ENCODE assay signal across 30 cellular contexts in the genomic region with DNA sequence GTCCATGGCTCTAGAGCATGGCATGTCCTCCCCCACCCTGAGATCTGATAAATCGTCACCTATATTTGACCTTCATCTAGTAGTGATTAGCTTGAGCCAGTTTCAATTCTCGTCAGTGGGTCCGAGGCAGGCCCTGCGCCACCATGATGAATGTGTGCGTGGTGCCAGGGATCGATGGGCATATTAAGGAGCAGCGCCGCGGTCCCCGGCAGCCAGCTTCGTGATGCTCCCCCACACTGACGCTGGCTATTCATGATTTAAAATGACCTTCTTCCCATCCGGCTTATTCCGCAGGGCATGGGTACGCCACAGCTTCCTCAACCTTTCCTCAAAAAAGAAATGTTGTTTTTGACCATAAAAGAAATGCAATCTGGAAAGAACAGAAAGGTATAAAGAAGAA.
"Had no signal": no experiment of that assay in that cellular context is flagged by ENCODE, and none has a peak within 500 bp of the region (broad histone marks: within the 10 kb centered on the region; RNA-seq: fewer than 3 reads in every experiment).

No MANE protein-coding gene starts in this region.

- H3K36me3 Mint-ChIP-seq: activated CD4-positive, alpha-beta memory T cell treated with anti-CD3 and anti-CD28 coated beads for 36 hours; activated naive CD4-positive, alpha-beta T cell treated with anti-CD3 and anti-CD28 coated beads, Interleukin-2, amount 10 ng/mL, durations not matched to agents 7 days and 5 days; activated naive CD8-positive, alpha-beta T cell treated with anti-CD3 and anti-CD28 coated beads, Interleukin-2, amount 10 ng/mL, durations not matched to agents 7 days and 5 days; natural killer cell treated with Interleukin-12 subunit alpha and Interleukin-12 subunit beta and Interleukin-15 and Interleukin-18, amount 100 ng/mL, for 72 hours had no signal

- H3K4me3 Mint-ChIP-seq: activated CD4-positive, alpha-beta memory T cell treated with anti-CD3 and anti-CD28 coated beads for 36 hours; activated CD4-positive, alpha-beta T cell treated with anti-CD3 and anti-CD28 coated beads, Interleukin-2, amount 10 ng/mL, durations not matched to agents 24 days and 14 days; activated naive CD4-positive, alpha-beta T cell treated with anti-CD3 and anti-CD28 coated beads, Interleukin-2, amount 10 ng/mL, durations not matched to agents 7 days and 5 days; activated naive CD8-positive, alpha-beta T cell treated with anti-CD3 and anti-CD28 coated beads, Interleukin-2, amount 10 ng/mL, durations not matched to agents 7 days and 5 days; activated T-cell treated with anti-CD3 and anti-CD28 coated beads, Interleukin-2, amount 50 U/mL, for 24 hours; effector memory CD8-positive, alpha-beta T cell; natural killer cell treated with Interleukin-12 subunit alpha and Interleukin-12 subunit beta and Interleukin-15 and Interleukin-18, amount 100 ng/mL, for 72 hours; T-helper 1 cell treated with Interleukin-12 subunit alpha and Interleukin-12 subunit beta and Interleukin-4 antibody, amounts not matched to agents 30 μg/mL and 1 μg/mL, for 36 hours had no signal

- H3K27me3 Mint-ChIP-seq: activated CD4-positive, alpha-beta memory T cell treated with anti-CD3 and anti-CD28 coated beads for 36 hours; activated CD4-positive, alpha-beta T cell treated with anti-CD3 and anti-CD28 coated beads, Interleukin-2, amount 10 ng/mL, durations not matched to agents 24 days and 14 days; activated naive CD4-positive, alpha-beta T cell treated with anti-CD3 and anti-CD28 coated beads, Interleukin-2, amount 10 ng/mL, durations not matched to agents 7 days and 5 days; activated naive CD8-positive, alpha-beta T cell treated with anti-CD3 and anti-CD28 coated beads, Interleukin-2, amount 10 ng/mL, durations not matched to agents 7 days and 5 days; activated T-cell treated with anti-CD3 and anti-CD28 coated beads, Interleukin-2, amount 50 U/mL, for 24 hours; effector memory CD8-positive, alpha-beta T cell had no signal

- H3K9me3 Mint-ChIP-seq: activated CD4-positive, alpha-beta memory T cell treated with anti-CD3 and anti-CD28 coated beads for 36 hours; activated CD4-positive, alpha-beta T cell treated with anti-CD3 and anti-CD28 coated beads, Interleukin-2, amount 10 ng/mL, durations not matched to agents 24 days and 14 days; activated naive CD4-positive, alpha-beta T cell treated with anti-CD3 and anti-CD28 coated beads, Interleukin-2, amount 10 ng/mL, durations not matched to agents 7 days and 5 days; activated naive CD8-positive, alpha-beta T cell treated with anti-CD3 and anti-CD28 coated beads, Interleukin-2, amount 10 ng/mL, durations not matched to agents 7 days and 5 days; activated T-cell treated with anti-CD3 and anti-CD28 coated beads, Interleukin-2, amount 50 U/mL, for 24 hours; effector memory CD8-positive, alpha-beta T cell; natural killer cell treated with Interleukin-12 subunit alpha and Interleukin-12 subunit beta and Interleukin-15 and Interleukin-18, amount 100 ng/mL, for 72 hours; T-helper 1 cell treated with Interleukin-12 subunit alpha and Interleukin-12 subunit beta and Interleukin-4 antibody, amounts not matched to agents 30 μg/mL and 1 μg/mL, for 36 hours had no signal

- H3K27ac ChIP-seq: ascending aorta, brain microvascular endothelial cell, gastroesophageal sphincter, lower lobe of right lung, neutrophil, sigmoid colon, tibial nerve had no signal

- ATAC-seq: activated CD4-positive, CD25-positive, alpha-beta regulatory T cell treated with anti-CD3 and anti-CD28 coated beads, Interleukin-2, amount 50 U/mL, for 24 hours; effector memory CD8-positive, alpha-beta T cell; gastroesophageal sphincter; natural killer cell treated with Interleukin-12 subunit alpha and Interleukin-12 subunit beta and Interleukin-15 and Interleukin-18, amount 100 ng/mL, for 72 hours had no signal

- H3K36me3 ChIP-seq: ascending aorta, brain microvascular endothelial cell, gastroesophageal sphincter, lower lobe of right lung, neutrophil, sigmoid colon had no signal

- H3K27ac Mint-ChIP-seq: activated CD4-positive, alpha-beta memory T cell treated with anti-CD3 and anti-CD28 coated beads for 36 hours; activated CD4-positive, alpha-beta T cell treated with anti-CD3 and anti-CD28 coated beads, Interleukin-2, amount 10 ng/mL, durations not matched to agents 24 days and 14 days; activated naive CD4-positive, alpha-beta T cell treated with anti-CD3 and anti-CD28 coated beads, Interleukin-2, amount 10 ng/mL, durations not matched to agents 7 days and 5 days; activated naive CD8-positive, alpha-beta T cell treated with anti-CD3 and anti-CD28 coated beads, Interleukin-2, amount 10 ng/mL, durations not matched to agents 7 days and 5 days; activated T-cell treated with anti-CD3 and anti-CD28 coated beads, Interleukin-2, amount 50 U/mL, for 24 hours; effector memory CD8-positive, alpha-beta T cell; natural killer cell treated with Interleukin-12 subunit alpha and Interleukin-12 subunit beta and Interleukin-15 and Interleukin-18, amount 100 ng/mL, for 72 hours; progenitor cell of endocrine pancreas; T-helper 1 cell treated with Interleukin-12 subunit alpha and Interleukin-12 subunit beta and Interleukin-4 antibody, amounts not matched to agents 30 μg/mL and 1 μg/mL, for 36 hours had no signal

- H3K4me3 ChIP-seq: ascending aorta, gastroesophageal sphincter, lower lobe of right lung, mucosa of descending colon, sigmoid colon, tibial nerve had no signal

- DNase-seq: activated CD4-positive, alpha-beta memory T cell treated with anti-CD3 and anti-CD28 coated beads for 36 hours; activated CD4-positive, alpha-beta T cell treated with anti-CD3 and anti-CD28 coated beads, Interleukin-2, amount 10 ng/mL, durations not matched to agents 24 days and 14 days; activated CD8-positive, alpha-beta memory T cell treated with anti-CD3 and anti-CD28 coated beads, Interleukin-2, amount 50 U/mL, for 48 hours; activated gamma-delta T cell; activated naive CD4-positive, alpha-beta T cell treated with anti-CD3 and anti-CD28 coated beads, Interleukin-2, amount 10 ng/mL, durations not matched to agents 7 days and 5 days; activated naive CD8-positive, alpha-beta T cell treated with anti-CD3 and anti-CD28 coated beads, Interleukin-2, amount 10 ng/mL, durations not matched to agents 7 days and 5 days; activated T-cell treated with anti-CD3 and anti-CD28 coated beads, Interleukin-2, amount 50 U/mL, for 24 hours; brain microvascular endothelial cell; cortex of kidney; effector memory CD8-positive, alpha-beta T cell; erythroblast; head of caudate nucleus; hypothalamus; lower lobe of right lung; mesendoderm; sigmoid colon; small intestine; stimulated activated CD4-positive, alpha-beta T cell treated with anti-CD3 and anti-CD28 coated beads, Interleukin-15, amount 100 ng/mL, for 24 hours; stimulated activated CD4-positive, alpha-beta T cell treated with anti-CD3 and anti-CD28 coated beads, Interleukin-2, amount 100 ng/mL, for 24 hours; stimulated activated naive CD4-positive, alpha-beta T cell treated with Interleukin-2 at 50 U/mL for 16 hours; T-helper 9 cell had no signal

- H3K4me1 ChIP-seq: ascending aorta had no signal

- H3K9me3 ChIP-seq: ascending aorta, gastroesophageal sphincter, lower lobe of right lung, mucosa of descending colon, neutrophil, sigmoid colon, tibial nerve had no signal

- H3K27me3 ChIP-seq: ascending aorta, brain microvascular endothelial cell, gastroesophageal sphincter, neutrophil, sigmoid colon, tibial nerve had no signal
